In genomic region chr9:73532985-73533384, GRCh38 we compare ENCODE assay signal across 24 cellular contexts.
DNase-seq lines count a peak whose midpoint lies in the region; ATAC-seq, FAIRE-seq and TF ChIP-seq lines count a peak whose summit lies in the region.
"Had no signal": no experiment of that assay in that cellular context is flagged by ENCODE, and none has a peak within 500 bp of the region (broad histone marks: within the 10 kb centered on the region; RNA-seq: fewer than 3 reads in every experiment).

No MANE protein-coding gene starts in this region.

- H3K4me3 ChIP-seq in A549 (no peak overlapping the region), K562 (no peak overlapping the region)
- H3K4me3 ChIP-seq: BLaER1 had no signal

- TF ChIP-seq EP300 in A549 (IDR thresholded peaks at IDR 0.05) (no peak), K562 (IDR thresholded peaks at IDR 0.05; ENCODE audit: low read length) (no peak)

- no TSS peak for BruUV-seq in K562 (replicated peaks; lab: Mats Ljungman, UMichigan)

- H3K79me2 ChIP-seq in K562 (ENCODE audit: control insufficient read depth, insufficient read depth, low read length): no peaks in the 10 kb centered on the region

- in situ Hi-C loops in K562 (cut with MboI): no loop called here

- CTCF ChIA-PET in A549 (lab: Yijun Ruan, JAX): no interaction called here
- CTCF ChIA-PET in K562 (lab: Yijun Ruan, JAX; ENCODE audit: low intra/inter-chr PET ratio): no interaction called here

- H3K9me3 ChIP-seq in A549 (no peaks in the 10 kb centered on the region), K562 (replicated peaks; ENCODE audit: control insufficient read depth, insufficient read depth, low read depth, low read length) (no peaks in the 10 kb centered on the region)
- H3K9me3 ChIP-seq: BE2C, BLaER1 had no signal

- no peak overlapping the region for H3K9ac ChIP-seq in K562 (ENCODE audit: insufficient read depth in 1 of 2, low read depth in 2 of 2, low read length in 2 of 2)
- H3K9ac ChIP-seq: BLaER1 had no signal

- no peak for TF ChIP-seq POLR2A in A549 (IDR thresholded peaks at IDR 0.05; ENCODE audit: low read length)
- TF ChIP-seq POLR2A in K562 (conservative IDR thresholded peaks at IDR 0.05): no peak

- no peak for ATAC-seq in A549
- no peak for ATAC-seq in K562

- peak; percentile 11 for FAIRE-seq in A204.1 (lab: Jason Lieb, UNC)
- no peak for FAIRE-seq in A549 (lab: Jason Lieb, UNC)
- no peak for FAIRE-seq in K562 (lab: Jason Lieb, UNC)
- FAIRE-seq: GM12891, GM19239 had no signal

- H3K9me1 ChIP-seq in K562 (ENCODE audit: control insufficient read depth, insufficient read depth, low read length): no peaks in the 10 kb centered on the region

- POLR2A ChIA-PET in A549 (lab: Yijun Ruan, JAX) (no interaction called here), K562 (lab: Yijun Ruan, JAX) (no interaction called here)

- H2AFZ ChIP-seq in K562 (ENCODE audit: low read depth, low read length): no peak overlapping the region

- H3K4me1 ChIP-seq in A549: no peaks in the 10 kb centered on the region
- no peaks in the 10 kb centered on the region for H3K4me1 ChIP-seq in K562 (replicated peaks in 1 of 2; ENCODE audit: control insufficient read depth in 2 of 2, insufficient read depth in 2 of 2, low read length in 2 of 2)
- H3K4me1 ChIP-seq: BE2C, BLaER1 had no signal

- no peak for TF ChIP-seq RAD21 in A549 (conservative IDR thresholded peaks at IDR 0.05 in 1 of 2, IDR thresholded peaks at IDR 0.05 in 1 of 2)
- TF ChIP-seq RAD21 in K562 (CRISPR knock-in tag; conservative IDR thresholded peaks at IDR 0.05 in 1 of 2, IDR thresholded peaks at IDR 0.05 in 1 of 2): no peak

- intact Hi-C loops in K562 (cut with micrococcal nuclease): no loop called here

- H3K4me2 ChIP-seq in A549 (no peak overlapping the region), K562 (ENCODE audit: insufficient read depth, low read length) (no peak overlapping the region)
- H3K4me2 ChIP-seq: BLaER1 had no signal

- no peaks in the 10 kb centered on the region for H4K20me1 ChIP-seq in K562 (replicated peaks; ENCODE audit: control insufficient read depth, insufficient read depth, low read length)
- H4K20me1 ChIP-seq: BLaER1 had no signal

- TF ChIP-seq CTCF in A549 (IDR thresholded peaks at IDR 0.05) (no peak), K562 (IDR thresholded peaks at IDR 0.05 in 2 of 3, conservative IDR thresholded peaks at IDR 0.05 in 1 of 3; ENCODE audit: insufficient read depth in 2 of 3, low read depth in 1 of 3, low read length in 3 of 3) (no peak), GM10266 (IDR thresholded peaks at IDR 0.05; ENCODE audit: control insufficient read depth, insufficient read depth, low read depth, missing control alignments) (no peak)

- DNase-seq in A549 (ENCODE audit: low read depth in 1 of 2, low spot score in 1 of 2): no peak
- DNase-seq in K562 (ENCODE audit: extremely low read depth in 1 of 4, low spot score in 3 of 4): no peak
- no peak for DNase-seq in NOMO-1 treated with DMSO at 0.1 percent for 48 hours (lab: John Stamatoyannopoulos, UW; ENCODE audit: unreplicated experiment)
- DNase-seq in GM10266 (ENCODE audit: extremely low spot score): no peak
- no peak for DNase-seq in NCI-H2029 (lab: John Stamatoyannopoulos, UW)
- DNase-seq: 8988T; ACHN; BE2C; C1 segment of cervical spinal cord; CD4-positive, alpha-beta memory T cell; CD4-positive, CD25-positive, alpha-beta regulatory T cell; CD8-positive, alpha-beta memory T cell; COR-L47; DMS 273 treated with DMSO at 0.1 percent for 48 hours; DMS153; DMS53; DMS79; DND-41; EL; GDM1 had no signal

- H3K27me3 ChIP-seq in K562 (ENCODE audit: control insufficient read depth in 2 of 2, insufficient read depth in 2 of 2, low read length in 2 of 2): no peaks in the 10 kb centered on the region
- H3K27me3 ChIP-seq: BE2C, BLaER1 had no signal

- H3K36me3 ChIP-seq in K562 (ENCODE audit: control insufficient read depth, insufficient read depth, low read length): no peaks in the 10 kb centered on the region
- H3K36me3 ChIP-seq: BE2C, BLaER1 had no signal

- H3K27ac ChIP-seq in A549: no peak overlapping the region
- no peak overlapping the region for H3K27ac ChIP-seq in K562 (ENCODE audit: extremely low read depth, low read depth, low read length)
- H3K27ac ChIP-seq: BLaER1 had no signal

- WGBS in A549 (ENCODE audit: missing lambda C conversion rate): 21% methylated on average over 4 of the region's 4 CpGs
- 5% methylated on average over 4 of the region's 4 CpGs for WGBS in K562 (ENCODE audit: insufficient coverage, low coverage, missing lambda C conversion rate)

TF ChIP-seq in A549, 52 proteins besides CTCF, POLR2A, EP300 and RAD21:
- TF ChIP-seq MAFK (IDR thresholded peaks at IDR 0.05; ENCODE audit: partially characterized antibody) (peak; percentile 54), CBX2 (IDR thresholded peaks at IDR 0.05; ENCODE audit: borderline replicate concordance, low read depth) (no peak)
TF ChIP-seq in A549: peak in this region for 1.

TF ChIP-seq in K562, 482 proteins besides CTCF, POLR2A, EP300 and RAD21:
- TF ChIP-seq ZNF316 (IDR thresholded peaks at IDR 0.05) (peak; percentile 27; the same call in 1 of the 2 replicates), ZBED1 (IDR thresholded peaks at IDR 0.05) (no peak), MTA2 (IDR thresholded peaks at IDR 0.05; ENCODE audit: low read depth) (no peak), ZNF274 (IDR thresholded peaks at IDR 0.05; ENCODE audit: borderline replicate concordance, low read depth, low read length) (no peak), MEF2A (IDR thresholded peaks at IDR 0.05; ENCODE audit: control insufficient read depth, low read depth, low read length) (no peak), MXD1 (CRISPR knock-in tag; IDR thresholded peaks at IDR 0.05; ENCODE audit: borderline replicate concordance, poor library complexity, severe bottlenecking) (no peak)
